1 cellular context compared by ENCODE assay signal in the genomic region with DNA sequence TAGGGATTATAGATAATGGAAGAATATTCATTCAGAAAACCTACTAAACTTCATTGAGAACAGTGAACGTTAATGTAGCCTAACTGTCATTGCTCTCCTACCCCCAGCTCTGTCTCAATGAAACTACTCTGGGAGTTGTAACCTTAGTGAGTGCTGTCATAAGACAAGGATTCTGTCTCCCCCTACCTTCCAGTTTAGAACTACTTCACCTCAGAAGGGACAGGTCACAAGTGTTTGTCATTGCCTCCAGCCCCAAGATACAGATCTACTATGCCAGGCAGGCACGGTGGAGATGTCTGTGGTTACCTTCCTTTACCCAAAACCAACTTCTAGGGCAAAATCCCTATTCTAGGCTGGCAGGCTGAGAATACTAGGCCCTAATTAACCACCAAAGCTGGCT.
TF ChIP-seq lines count a peak whose summit lies in the region.

No MANE protein-coding gene starts in this region.

TF ChIP-seq in HEK293T, 16 proteins besides CTCF, POLR2A, EP300 and RAD21 (continued from another document):
- no peak for TF ChIP-seq FOXK2 (IDR thresholded peaks at IDR 0.05)
- TF ChIP-seq TARDBP (IDR thresholded peaks at IDR 0.05): no peak
- TF ChIP-seq SP1 (IDR thresholded peaks at IDR 0.05): no peak
- no peak for TF ChIP-seq ARNT (IDR thresholded peaks at IDR 0.05)
- TF ChIP-seq ELF4 (IDR thresholded peaks at IDR 0.05): no peak
- TF ChIP-seq HDGF (IDR thresholded peaks at IDR 0.05; ENCODE audit: borderline replicate concordance): no peak
- no peak for TF ChIP-seq FOXA1 (IDR thresholded peaks at IDR 0.05)
TF ChIP-seq in HEK293T: peak in this region for 0.
